1 cellular context compared by ENCODE assay signal in genomic region chr1:15836511-15836771, GRCh38.
TF ChIP-seq lines count a peak whose summit lies in the region.
"Not testable (repeated sequence)": the region's sequence is repeated elsewhere in the genome, so short reads cannot be mapped to it uniquely, and the experiment has no call there.

No MANE protein-coding gene starts in this region.

TF ChIP-seq in K562, 482 proteins besides CTCF, POLR2A, EP300 and RAD21:
- peak; percentile 42 for TF ChIP-seq EGR1 (conservative IDR thresholded peaks at IDR 0.05)
- TF ChIP-seq MEF2D (tag; conservative IDR thresholded peaks at IDR 0.05; ENCODE audit: low read depth) = 0 out of 2 replicates have a peak, but pooled peaks have one; percentile 5
- TF ChIP-seq ZNF175 (CRISPR knock-in tag; IDR thresholded peaks at IDR 0.05; ENCODE audit: low read depth) = 0 out of 2 replicates have a peak, but pooled peaks have one; percentile 50
- TF ChIP-seq MBD2 (IDR thresholded peaks at IDR 0.05; ENCODE audit: borderline replicate concordance, low read depth) = 0 out of 2 replicates have a peak, but pooled peaks have one; percentile 18
- TF ChIP-seq ZNF143 (CRISPR knock-in tag; IDR thresholded peaks at IDR 0.05) = 0 out of 2 replicates have a peak, but pooled peaks have one; percentile 31
- TF ChIP-seq ZNF644 (tag; IDR thresholded peaks at IDR 0.05; ENCODE audit: low read depth) = 0 out of 2 replicates have a peak, but pooled peaks have one; percentile 5
- TF ChIP-seq TOE1 (IDR thresholded peaks at IDR 0.05; ENCODE audit: borderline replicate concordance) = peak; percentile 35; the same call in 1 of the 2 replicates
- TF ChIP-seq TOE1 (CRISPR knock-in tag; IDR thresholded peaks at IDR 0.05; ENCODE audit: borderline replicate concordance, low read depth); ZNF740 (tag; IDR thresholded peaks at IDR 0.05): not testable (repeated sequence)
- TF ChIP-seq RERE (CRISPR knock-in tag; IDR thresholded peaks at IDR 0.05; ENCODE audit: borderline replicate concordance) = peak; percentile 37; the same call in 1 of the 2 replicates
- TF ChIP-seq ARID2 (IDR thresholded peaks at IDR 0.05) = 0 out of 2 replicates have a peak, but pooled peaks have one; percentile 8
- 0 out of 4 replicates have a peak, but pooled peaks of 1 of the 2 experiments have one; percentile 11 for TF ChIP-seq ZNF318 (IDR thresholded peaks at IDR 0.05; ENCODE audit: borderline replicate concordance in 1 of 2, low read depth in 1 of 2)
- peak; percentile 53 for TF ChIP-seq CHD1 (IDR thresholded peaks at IDR 0.05; ENCODE audit: low read length)
- TF ChIP-seq KAT7 (CRISPR knock-in tag; IDR thresholded peaks at IDR 0.05; ENCODE audit: borderline replicate concordance) = peak; percentile 71; the same call in 1 of the 2 replicates
- TF ChIP-seq ZNF740 (CRISPR knock-in tag; IDR thresholded peaks at IDR 0.05) = 0 out of 2 replicates have a peak, but pooled peaks have one; percentile 2
- 0 out of 2 replicates have a peak, but pooled peaks have one; percentile 5 for TF ChIP-seq ZNF197 (CRISPR knock-in tag; IDR thresholded peaks at IDR 0.05; ENCODE audit: low read depth)
- TF ChIP-seq AFF4 (CRISPR knock-in tag; IDR thresholded peaks at IDR 0.05) = peak; percentile 20; the same call in 1 of the 2 replicates
